ENCODE assay signal across 10 cellular contexts in genomic region chr21:34795152-34796141, GRCh38.
DNase-seq lines count a peak whose midpoint lies in the region; ATAC-seq and TF ChIP-seq lines count a peak whose summit lies in the region.
"Had no signal": no experiment of that assay in that cellular context is flagged by ENCODE, and none has a peak within 500 bp of the region (broad histone marks: within the 10 kb centered on the region; RNA-seq: fewer than 3 reads in every experiment).

No MANE protein-coding gene starts in this region.

- peaks cover 53% of the 10 kb centered on the region for H3K36me3 ChIP-seq in IMR-90 (ENCODE audit: control insufficient read depth, insufficient read depth, low read length)
- H3K36me3 ChIP-seq in right atrium auricular region = peaks cover 10% of the 10 kb centered on the region

- H2BK120ac ChIP-seq in IMR-90 (ENCODE audit: low read depth, low read length) = peak overlapping the region; percentile 13

- peak overlapping the region; percentile 0 to 60; a peak in 3 of 4 replicates for H4K8ac ChIP-seq in IMR-90 (ENCODE audit: low read depth in 2 of 2, low read length in 2 of 2)

- peak overlapping the region; percentile 71 for H3K18ac ChIP-seq in IMR-90 (ENCODE audit: low read depth, low read length)

- H2AFZ ChIP-seq in IMR-90 (replicated peaks; ENCODE audit: low read length, poor library complexity) = no peak overlapping the region

- H3K4ac ChIP-seq in IMR-90 (ENCODE audit: low read depth, low read length) = peak overlapping the region; percentile 47

- in situ Hi-C loops in IMR-90 (cut with MboI; ENCODE audit: low sequenced_read_pairs) (no loop called here), G401 (cut with HindIII; ENCODE audit: low sequenced_read_pairs) (no loop called here)

- intact Hi-C loops in IMR-90 (cut with micrococcal nuclease) = no loop called here

- H3K9me3 ChIP-seq in IMR-90 (ENCODE audit: control insufficient read depth, insufficient read depth, low read length) (no peaks in the 10 kb centered on the region), right atrium auricular region (no peaks in the 10 kb centered on the region)

- peaks cover 95% of the 10 kb centered on the region for H3K36me3 Mint-ChIP-seq in activated T-helper 17 cell treated with anti-CD3 and anti-CD28 coated beads, Interleukin-2, amount 50 U/mL, for 72 hours (ENCODE audit: low read depth)

- H3K27me3 ChIP-seq in IMR-90 (ENCODE audit: control insufficient read depth, insufficient read depth, low read length) (no peaks in the 10 kb centered on the region), right atrium auricular region (no peaks in the 10 kb centered on the region)

- peak overlapping the region; percentile 12 for H2BK20ac ChIP-seq in IMR-90 (ENCODE audit: low read depth, low read length)

- peak; percentile 10; the same call in 1 of the 2 replicates for TF ChIP-seq CTCF in IMR-90 (conservative IDR thresholded peaks at IDR 0.05; ENCODE audit: low read depth, low read length)
- peak in 1 of 2 donors; percentile 41 for TF ChIP-seq CTCF in right atrium auricular region (IDR thresholded peaks at IDR 0.05)

- peaks cover 23% of the 10 kb centered on the region for H3K4me1 ChIP-seq in IMR-90 (ENCODE audit: control insufficient read depth, insufficient read depth, low read length)
- peaks cover 0 to 22% of the 10 kb centered on the region in 2 donors for H3K4me1 ChIP-seq in right atrium auricular region

- ATAC-seq in IMR-90 (ENCODE audit: low read depth) = peak; percentile 69
- no peak for ATAC-seq in activated T-helper 17 cell treated with anti-CD3 and anti-CD28 coated beads, Interleukin-2, amount 50 U/mL, for 72 hours (replicated peaks)

- peaks cover 22% of the 10 kb centered on the region for H3K9me1 ChIP-seq in IMR-90 (ENCODE audit: insufficient read depth, low read length)

- H2BK5ac ChIP-seq in IMR-90 (ENCODE audit: low read depth, low read length, poor library complexity, severe bottlenecking) = peak overlapping the region; percentile 61

- CTCF ChIA-PET in IMR-90 (lab: Yijun Ruan, JAX) = interaction anchor here (0.6 to 2.2 kb wide), 4 partner anchors 23 to 103 kb away, joined by 3 to 7 read pairs (median 3); no protein-coding TSS in a partner anchor

- H4K5ac ChIP-seq in IMR-90 (ENCODE audit: low read depth, low read length) = peak overlapping the region; percentile 34; the same call in 1 of the 2 replicates

- no peaks in the 10 kb centered on the region for H3K27me3 Mint-ChIP-seq in activated T-helper 17 cell treated with anti-CD3 and anti-CD28 coated beads, Interleukin-2, amount 50 U/mL, for 72 hours

- no TSS peak for BruUV-seq in IMR-90 (replicated peaks; lab: Mats Ljungman, UMichigan)

- POLR2A ChIA-PET in IMR-90 (lab: Charles Lee; ENCODE audit: unreplicated experiment) = no interaction called here

- H3K4me3 ChIP-seq in IMR-90 (ENCODE audit: insufficient read depth, low read depth, low read length) (no peak overlapping the region), right atrium auricular region (no peak overlapping the region), skin epidermis (no peak overlapping the region)

- no peak for TF ChIP-seq POLR2A in IMR-90 (IDR thresholded peaks at IDR 0.05; ENCODE audit: low read depth, low read length)

- H3K4me2 ChIP-seq in IMR-90 (ENCODE audit: low read depth, low read length) = peak overlapping the region; percentile 32; the same call in 1 of the 2 replicates

- peak overlapping the region; percentile 18; the same call in 1 of the 3 replicates for H2BK15ac ChIP-seq in IMR-90 (ENCODE audit: low read depth, low read length)

- H3K56ac ChIP-seq in IMR-90 (ENCODE audit: extremely low read depth, insufficient read depth, low read length) = peak overlapping the region; percentile 17; the same call in 1 of the 2 replicates

- 0 out of 2 replicates have a peak, but pooled peaks have one; percentile 7 for TF ChIP-seq RAD21 in IMR-90 (IDR thresholded peaks at IDR 0.05; ENCODE audit: low read length)

- no peaks in the 10 kb centered on the region for H3K9me3 Mint-ChIP-seq in activated T-helper 17 cell treated with anti-CD3 and anti-CD28 coated beads, Interleukin-2, amount 50 U/mL, for 72 hours

- H3K4me3 Mint-ChIP-seq in activated T-helper 17 cell treated with anti-CD3 and anti-CD28 coated beads, Interleukin-2, amount 50 U/mL, for 72 hours = no peak overlapping the region

- no peaks in the 10 kb centered on the region for H3K4me1 Mint-ChIP-seq in activated T-helper 17 cell treated with anti-CD3 and anti-CD28 coated beads, Interleukin-2, amount 50 U/mL, for 72 hours

- peak overlapping the region; percentile 69 for H3K23ac ChIP-seq in IMR-90 (ENCODE audit: low read depth, low read length)

- peak overlapping the region; percentile 6 for H3K14ac ChIP-seq in IMR-90 (replicated peaks; ENCODE audit: low read depth, low read length)

- H4K91ac ChIP-seq in IMR-90 (ENCODE audit: insufficient read depth, low read depth, low read length) = peak overlapping the region; percentile 80

- H2AK9ac ChIP-seq in IMR-90 (replicated peaks; ENCODE audit: low read depth, low read length, poor library complexity) = no peak overlapping the region

- H2AK5ac ChIP-seq in IMR-90 (ENCODE audit: low read depth, low read length) = peak overlapping the region; percentile 50

- peaks cover 38 to 80% of the 10 kb centered on the region in 2 experiments for H3K79me1 ChIP-seq in IMR-90 (ENCODE audit: low read depth in 1 of 2, low read length in 2 of 2)

- WGBS in IMR-90 (ENCODE audit: extremely low coverage in 2 of 2, insufficient read length in 1 of 2), 2 experiments = 83 to 100% methylated on average over 1 of the region's 12 CpGs

- peak overlapping the region; percentile 83 for H3K27ac ChIP-seq in IMR-90 (ENCODE audit: insufficient read depth, low read length)
- H3K27ac ChIP-seq in right atrium auricular region = peak overlapping the region; percentile 47 to 82
- H3K27ac ChIP-seq in skin epidermis = peak overlapping the region in 14 of 21 experiments; percentile 10 to 83 (median 50)

- H3K9ac ChIP-seq in IMR-90 (ENCODE audit: low read depth, low read length) = 0 out of 2 replicates have a peak overlapping the region, but pooled peaks have one; percentile 7

- dilution Hi-C loops in IMR-90 (cut with HindIII; ENCODE audit: low sequenced_read_pairs, unreplicated experiment) = no loop called here

- DNase-seq in IMR-90 = peak; percentile 77
- DNase-seq in right atrium auricular region (ENCODE audit: low spot score) = no peak
- no peak for DNase-seq in NCI-H2227 treated with DMSO at 0.1 percent for 48 hours (lab: John Stamatoyannopoulos, UW)
- no peak for DNase-seq in G401 (ENCODE audit: low spot score)
- no peak for DNase-seq in SK-N-DZ (ENCODE audit: low spot score)
- DNase-seq: activated CD8-positive, alpha-beta memory T cell treated with anti-CD3 and anti-CD28 coated beads, Interleukin-2, amount 50 U/mL, for 4 hours; MM.1S; stimulated activated naive CD4-positive, alpha-beta T cell treated with Interleukin-2 at 50 U/mL for 16 hours had no signal

- H3K27ac Mint-ChIP-seq in activated T-helper 17 cell treated with anti-CD3 and anti-CD28 coated beads, Interleukin-2, amount 50 U/mL, for 72 hours = peak overlapping the region; percentile 63

- H4K20me1 ChIP-seq in IMR-90 (ENCODE audit: insufficient read depth, low read length) = peaks cover 37% of the 10 kb centered on the region

TF ChIP-seq in IMR-90, 13 proteins besides CTCF, POLR2A, EP300 and RAD21:
- TF ChIP-seq NFE2L2 (IDR thresholded peaks at IDR 0.05; ENCODE audit: low read depth, low read length) = 0 out of 2 replicates have a peak, but pooled peaks have one; percentile 5
- TF ChIP-seq BHLHE40 (IDR thresholded peaks at IDR 0.05; ENCODE audit: low read depth, low read length) = no peak
- TF ChIP-seq FOS (IDR thresholded peaks at IDR 0.05; ENCODE audit: low read depth, low read length) = no peak
- peak; percentile 96 for TF ChIP-seq CEBPB (IDR thresholded peaks at IDR 0.05; ENCODE audit: low read depth, low read length)
- peak; percentile 54; the same call in 1 of the 2 replicates for TF ChIP-seq MAFK (IDR thresholded peaks at IDR 0.05; ENCODE audit: low read depth, low read length)
TF ChIP-seq in IMR-90: peak in this region for 3.
